In genomic region chr7:98731651-98732050, GRCh38 we compare ENCODE assay signal across 18 cellular contexts.
DNase-seq lines count a peak whose midpoint lies in the region; ATAC-seq and TF ChIP-seq lines count a peak whose summit lies in the region.
"Had no signal": no experiment of that assay in that cellular context is flagged by ENCODE, and none has a peak within 500 bp of the region (broad histone marks: within the 10 kb centered on the region; RNA-seq: fewer than 3 reads in every experiment).

No MANE protein-coding gene starts in this region.

- no peak overlapping the region for H3K14ac ChIP-seq in neuronal stem cell (ENCODE audit: low read length)

- H3K4me3 ChIP-seq in neuronal stem cell (ENCODE audit: low read length in 2 of 2) (no peak overlapping the region), upper lobe of right lung (no peak overlapping the region), mucosa of descending colon (no peak overlapping the region)
- H3K4me3 ChIP-seq: A549; BLaER1 treated with 17β-estradiol and CSF1 and Interleukin-3, amounts not matched to agents 10 nM and 100 nM had no signal

- no peak overlapping the region for H2BK120ac ChIP-seq in neuronal stem cell (ENCODE audit: low read depth, low read length)

- ATAC-seq in upper lobe of right lung (no peak), mucosa of descending colon (no peak)
- ATAC-seq: A549; CD8-positive, alpha-beta T cell had no signal

- H3K27ac ChIP-seq in neuronal stem cell (replicated peaks; ENCODE audit: low read length) = no peak overlapping the region
- H3K27ac ChIP-seq in upper lobe of right lung = no peak overlapping the region
- H3K27ac ChIP-seq: 22Rv1; A549; BLaER1 treated with 17β-estradiol and CSF1 and Interleukin-3, amounts not matched to agents 10 nM and 100 nM; C4-2B had no signal

- H3K79me1 ChIP-seq in neuronal stem cell (ENCODE audit: low read depth, low read length) = no peaks in the 10 kb centered on the region

- H3K27me3 ChIP-seq in neuronal stem cell (ENCODE audit: control insufficient read depth in 3 of 3, insufficient read depth in 3 of 3, low read depth in 1 of 3, low read length in 3 of 3) (no peaks in the 10 kb centered on the region), upper lobe of right lung (peaks cover 6% of the 10 kb centered on the region)
- H3K27me3 ChIP-seq: BLaER1 treated with 17β-estradiol and CSF1 and Interleukin-3, amounts not matched to agents 10 nM and 100 nM had no signal

- no peak overlapping the region for H2AFZ ChIP-seq in neuronal stem cell (ENCODE audit: low read length)

- no peak overlapping the region for H4K91ac ChIP-seq in neuronal stem cell (ENCODE audit: low read depth, low read length, poor library complexity)

- no peak overlapping the region for H2BK5ac ChIP-seq in neuronal stem cell (ENCODE audit: low read length)

- no peak overlapping the region for H2BK12ac ChIP-seq in neuronal stem cell (ENCODE audit: low read length)

- H3K18ac ChIP-seq in neuronal stem cell (ENCODE audit: low read length) = peak overlapping the region; percentile 64

- no peak overlapping the region for H3K4ac ChIP-seq in neuronal stem cell (ENCODE audit: low read length)

- H3K9me3 ChIP-seq in neuronal stem cell (replicated peaks in 1 of 2; ENCODE audit: control insufficient read depth in 2 of 2, insufficient read depth in 1 of 2, low read depth in 1 of 2, low read length in 2 of 2) (no peaks in the 10 kb centered on the region), upper lobe of right lung (no peaks in the 10 kb centered on the region), mucosa of descending colon (no peaks in the 10 kb centered on the region)
- H3K9me3 ChIP-seq: Caco-2 had no signal

- WGBS in neuronal stem cell (ENCODE audit: extremely low coverage in 2 of 2, insufficient read length in 2 of 2, insufficient replicate concordance in 1 of 2), 2 donors = no CpG with 5 or more reads among the region's 7 CpGs

- no peak for TF ChIP-seq CTCF in upper lobe of right lung (IDR thresholded peaks at IDR 0.05)
- TF ChIP-seq CTCF in mucosa of descending colon (IDR thresholded peaks at IDR 0.05) = no peak

- H3K9ac ChIP-seq in neuronal stem cell (ENCODE audit: low read depth, low read length, poor library complexity) = no peak overlapping the region
- H3K9ac ChIP-seq: BLaER1 treated with 17β-estradiol and CSF1 and Interleukin-3, amounts not matched to agents 10 nM and 100 nM had no signal

- H2AK5ac ChIP-seq in neuronal stem cell (ENCODE audit: low read depth, low read length) = peak overlapping the region; percentile 37

- DNase-seq in activated effector memory CD4-positive, alpha-beta T cell treated with anti-CD3 and anti-CD28 coated beads, Interleukin-2, amount 50 U/mL, for 16 hours = peak; percentile 54
- no peak for DNase-seq in activated effector memory CD4-positive, alpha-beta T cell treated with Interleukin-2 at 50 U/mL for 16 hours
- no peak for DNase-seq in neuronal stem cell (ENCODE audit: low spot score)
- DNase-seq in upper lobe of right lung = peak; percentile 22
- no peak for DNase-seq in mucosa of descending colon
- no peak for DNase-seq in H4 (ENCODE audit: low spot score)
- DNase-seq: AML-193; Caco-2; Calu3; CD4-positive, alpha-beta T cell; CD8-positive, alpha-beta T cell; DMS79; DND-41; GF-D8 had no signal

- H3K4me1 ChIP-seq in neuronal stem cell (ENCODE audit: control insufficient read depth in 2 of 2, insufficient read depth in 1 of 2, low read depth in 1 of 2, low read length in 2 of 2) (no peaks in the 10 kb centered on the region), upper lobe of right lung (no peaks in the 10 kb centered on the region), mucosa of descending colon (ENCODE audit: low read depth) (no peaks in the 10 kb centered on the region)
- H3K4me1 ChIP-seq: Caco-2 had no signal

- no peak overlapping the region for H4K8ac ChIP-seq in neuronal stem cell (ENCODE audit: low read depth, low read length)

- no peaks in the 10 kb centered on the region for H3K36me3 ChIP-seq in neuronal stem cell (replicated peaks in 1 of 2; ENCODE audit: control insufficient read depth in 2 of 2, insufficient read depth in 2 of 2, low read length in 2 of 2)
- H3K36me3 ChIP-seq in upper lobe of right lung = no peaks in the 10 kb centered on the region
- H3K36me3 ChIP-seq in mucosa of descending colon (ENCODE audit: low read depth) = no peaks in the 10 kb centered on the region
- H3K36me3 ChIP-seq: BLaER1 treated with 17β-estradiol and CSF1 and Interleukin-3, amounts not matched to agents 10 nM and 100 nM had no signal

- intact Hi-C loops in upper lobe of right lung (cut with DNase I) = no loop called here
- intact Hi-C loops in mucosa of descending colon (cut with DNase I, micrococcal nuclease) = no loop called here

- no peak overlapping the region for H2BK15ac ChIP-seq in neuronal stem cell (ENCODE audit: low read length)

- no peak overlapping the region for H3K4me2 ChIP-seq in neuronal stem cell (ENCODE audit: insufficient read depth, low read length, poor library complexity, severe bottlenecking)
- H3K4me2 ChIP-seq: A549 had no signal

- no peak overlapping the region for H3K23ac ChIP-seq in neuronal stem cell (ENCODE audit: low read depth, low read length, poor library complexity)

Comparison
In these comparisons a context has a peak if more than half of its experiments do, and no peak if none do; other contexts are left out.
1. DNase-seq: peak in activated effector memory CD4-positive, alpha-beta T cell treated with anti-CD3 and anti-CD28 coated beads, Interleukin-2, amount 50 U/mL, for 16 hours (single experiment) and upper lobe of right lung (single experiment); none in activated effector memory CD4-positive, alpha-beta T cell treated with Interleukin-2 at 50 U/mL for 16 hours (single experiment), neuronal stem cell (single experiment), mucosa of descending colon (0 of 3) and H4 (single experiment).